In the genomic region with DNA sequence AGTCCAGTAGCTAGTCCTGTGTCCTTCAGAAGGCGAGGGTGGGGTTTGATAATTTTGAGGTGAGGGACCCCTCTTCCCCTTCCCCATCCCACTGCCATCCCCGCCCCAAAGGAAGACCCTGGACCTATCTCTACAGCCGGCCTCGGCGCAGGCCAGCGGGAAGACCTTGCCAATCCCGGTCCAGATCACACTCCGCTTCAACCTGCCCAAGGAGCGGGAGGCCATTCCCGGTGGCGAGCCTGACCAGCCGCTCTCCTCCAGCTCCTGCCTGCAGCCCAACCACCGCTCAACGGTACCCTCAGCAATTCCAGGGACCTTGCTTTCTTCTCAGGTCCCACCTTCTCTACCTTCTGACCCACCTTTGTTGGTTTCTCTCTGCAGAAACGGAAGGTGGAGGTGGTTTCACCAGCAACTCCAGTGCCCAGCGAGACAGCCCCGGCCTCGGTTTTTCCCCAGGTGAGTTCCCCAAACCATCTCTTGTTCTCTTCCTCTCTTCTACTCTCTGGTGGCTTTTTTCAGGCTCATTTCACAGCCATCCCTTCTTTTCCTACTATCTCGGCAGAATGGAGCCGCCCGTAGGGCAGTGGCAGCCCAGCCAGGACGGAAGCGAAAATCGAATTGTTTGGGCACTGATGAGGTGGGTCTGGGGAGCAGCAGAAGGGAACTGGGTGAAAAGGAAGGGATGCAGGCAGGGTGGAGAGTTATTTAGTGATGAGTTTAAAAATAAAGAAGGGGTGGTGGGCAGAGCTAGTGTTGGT, we compare ENCODE assay signal across 9 cellular contexts. TPM values are rescaled to one million over a fixed set of nuclear protein-coding genes. Genes with fewer than 3 reads are reported as not detected.
DNase-seq lines count a peak whose midpoint lies in the region; ATAC-seq and TF ChIP-seq lines count a peak whose summit lies in the region.
"Had no signal": no experiment of that assay in that cellular context is flagged by ENCODE, and none has a peak within 500 bp of the region (broad histone marks: within the 10 kb centered on the region; RNA-seq: fewer than 3 reads in every experiment).

No MANE protein-coding gene starts in this region.

- no peaks in the 10 kb centered on the region for H3K27me3 ChIP-seq in hepatocyte
- H3K27me3 ChIP-seq: pancreas had no signal

- H3K9me3 ChIP-seq in hepatocyte (ENCODE audit: low read depth), result no peaks in the 10 kb centered on the region
- H3K9me3 ChIP-seq: pancreas had no signal

- peaks cover 48% of the 10 kb centered on the region for H3K4me1 Mint-ChIP-seq in activated T-cell treated with anti-CD3 and anti-CD28 coated beads, Interleukin-2, amount 50 U/mL, for 24 hours (ENCODE audit: low read depth)
- peaks cover 40% of the 10 kb centered on the region for H3K4me1 Mint-ChIP-seq in activated CD8-positive, alpha-beta T cell treated with anti-CD3 and anti-CD28 coated beads, Interleukin-2, amount 10 ng/mL, durations not matched to agents 7 days and 5 days (ENCODE audit: low read depth)
- H3K4me1 Mint-ChIP-seq in stimulated activated naive CD8-positive, alpha-beta T cell treated with anti-CD3 and anti-CD28 coated beads, Interleukin-15, amount 100 ng/mL, for 72 hours, result peaks cover 66% of the 10 kb centered on the region

- H2AFZ ChIP-seq in hepatocyte, result no peak overlapping the region

- ATAC-seq in activated CD8-positive, alpha-beta T cell treated with anti-CD3 and anti-CD28 coated beads, Interleukin-2, amount 10 ng/mL, durations not matched to agents 7 days and 5 days, result no peak
- ATAC-seq in stimulated activated naive CD8-positive, alpha-beta T cell treated with anti-CD3 and anti-CD28 coated beads, Interleukin-15, amount 100 ng/mL, for 72 hours, result no peak

- H3K36me3 ChIP-seq in hepatocyte (replicated peaks; ENCODE audit: insufficient read depth, low read depth), result no peaks in the 10 kb centered on the region

- WGBS in hepatocyte (ENCODE audit: low lambda C conversion rate, missing lambda C conversion rate), result 97% methylated on average over 24 of the region's 24 CpGs

- peak overlapping the region; percentile 87 for H3K4me3 Mint-ChIP-seq in activated T-cell treated with anti-CD3 and anti-CD28 coated beads, Interleukin-2, amount 50 U/mL, for 24 hours
- peak overlapping the region; percentile 85 for H3K4me3 Mint-ChIP-seq in activated CD8-positive, alpha-beta T cell treated with anti-CD3 and anti-CD28 coated beads, Interleukin-2, amount 10 ng/mL, durations not matched to agents 7 days and 5 days
- peak overlapping the region; percentile 92 to 94 for H3K4me3 Mint-ChIP-seq in stimulated activated naive CD8-positive, alpha-beta T cell treated with anti-CD3 and anti-CD28 coated beads, Interleukin-15, amount 100 ng/mL, for 72 hours

- peak overlapping the region; percentile 67 for H3K4me3 ChIP-seq in hepatocyte

- peaks cover 64% of the 10 kb centered on the region for H3K36me3 Mint-ChIP-seq in activated T-cell treated with anti-CD3 and anti-CD28 coated beads, Interleukin-2, amount 50 U/mL, for 24 hours (ENCODE audit: low read depth)
- peaks cover 45% of the 10 kb centered on the region for H3K36me3 Mint-ChIP-seq in activated CD8-positive, alpha-beta T cell treated with anti-CD3 and anti-CD28 coated beads, Interleukin-2, amount 10 ng/mL, durations not matched to agents 7 days and 5 days (ENCODE audit: low read depth)

- peak overlapping the region; percentile 100 for H3K27ac Mint-ChIP-seq in activated T-cell treated with anti-CD3 and anti-CD28 coated beads, Interleukin-2, amount 50 U/mL, for 24 hours
- H3K27ac Mint-ChIP-seq in activated CD8-positive, alpha-beta T cell treated with anti-CD3 and anti-CD28 coated beads, Interleukin-2, amount 10 ng/mL, durations not matched to agents 7 days and 5 days, result peak overlapping the region; percentile 99
- peak overlapping the region; percentile 76 to 81 for H3K27ac Mint-ChIP-seq in stimulated activated naive CD8-positive, alpha-beta T cell treated with anti-CD3 and anti-CD28 coated beads, Interleukin-15, amount 100 ng/mL, for 72 hours

- no peak for TF ChIP-seq CTCF in hepatocyte (IDR thresholded peaks at IDR 0.05; ENCODE audit: poor library complexity)

- no peaks in the 10 kb centered on the region for H4K20me1 ChIP-seq in hepatocyte (ENCODE audit: insufficient read depth, poor library complexity, severe bottlenecking)

- H3K9me2 ChIP-seq in hepatocyte (replicated peaks; ENCODE audit: insufficient read depth), result no peaks in the 10 kb centered on the region

- no peak overlapping the region for H3K27ac ChIP-seq in hepatocyte

- CTCF ChIA-PET in activated CD8-positive, alpha-beta T cell treated with anti-CD3 and anti-CD28 coated beads, Interleukin-2, amount 10 ng/mL, durations not matched to agents 7 days and 5 days (lab: Charles Lee), result interaction anchor here (2.6 to 4.4 kb wide), 4 partner anchors 57 to 171 kb away, joined by 30 to 47 read pairs (median 33); a partner anchor contains a TSS

- DNase-seq in activated T-cell treated with anti-CD3 and anti-CD28 coated beads, Interleukin-2, amount 50 U/mL, for 24 hours, result no peak
- DNase-seq in activated T-cell treated with anti-CD3 and anti-CD28 coated beads for 4 hours (no peak), hepatocyte (ENCODE audit: low spot score) (no peak), foreskin melanocyte (no peak), cortex of kidney (lab: John Stamatoyannopoulos, UW) (no peak)
- no peak for DNase-seq in activated CD8-positive, alpha-beta T cell treated with anti-CD3 and anti-CD28 coated beads, Interleukin-2, amount 10 ng/mL, durations not matched to agents 7 days and 5 days
- DNase-seq in stimulated activated naive CD8-positive, alpha-beta T cell treated with anti-CD3 and anti-CD28 coated beads, Interleukin-15, amount 100 ng/mL, for 72 hours, result peak in 1 of 2 donors; percentile 10
- DNase-seq in stimulated activated CD4-positive, alpha-beta T cell treated with anti-CD3 and anti-CD28 coated beads, Interleukin-12 subunit alpha, Interleukin-12 subunit beta, amount 100 ng/mL, for 4 hours, result no peak

- H3K27me3 Mint-ChIP-seq in activated T-cell treated with anti-CD3 and anti-CD28 coated beads, Interleukin-2, amount 50 U/mL, for 24 hours, result no peaks in the 10 kb centered on the region
- no peaks in the 10 kb centered on the region for H3K27me3 Mint-ChIP-seq in activated CD8-positive, alpha-beta T cell treated with anti-CD3 and anti-CD28 coated beads, Interleukin-2, amount 10 ng/mL, durations not matched to agents 7 days and 5 days (ENCODE audit: low read depth)
- H3K27me3 Mint-ChIP-seq in stimulated activated naive CD8-positive, alpha-beta T cell treated with anti-CD3 and anti-CD28 coated beads, Interleukin-15, amount 100 ng/mL, for 72 hours, result no peaks in the 10 kb centered on the region

- H3K4me1 ChIP-seq in hepatocyte (ENCODE audit: insufficient read depth), result no peaks in the 10 kb centered on the region

- no peaks in the 10 kb centered on the region for H3K9me3 Mint-ChIP-seq in activated T-cell treated with anti-CD3 and anti-CD28 coated beads, Interleukin-2, amount 50 U/mL, for 24 hours
- no peaks in the 10 kb centered on the region for H3K9me3 Mint-ChIP-seq in activated CD8-positive, alpha-beta T cell treated with anti-CD3 and anti-CD28 coated beads, Interleukin-2, amount 10 ng/mL, durations not matched to agents 7 days and 5 days (ENCODE audit: insufficient read depth)
- H3K9me3 Mint-ChIP-seq in stimulated activated naive CD8-positive, alpha-beta T cell treated with anti-CD3 and anti-CD28 coated beads, Interleukin-15, amount 100 ng/mL, for 72 hours, result no peaks in the 10 kb centered on the region

- peaks cover 29% of the 10 kb centered on the region for H3K79me2 ChIP-seq in hepatocyte

- POLR2A ChIA-PET in activated CD8-positive, alpha-beta T cell treated with anti-CD3 and anti-CD28 coated beads, Interleukin-2, amount 10 ng/mL, durations not matched to agents 7 days and 5 days (lab: Charles Lee), result interaction anchor here (1.0 to 2.0 kb wide), 2 partner anchors 103 to 144 kb away, joined by 3 to 7 read pairs; no protein-coding TSS in a partner anchor

- H3K4me2 ChIP-seq in hepatocyte, result peak overlapping the region; percentile 77

RNA-seq across cellular contexts. Expression of a gene that starts 1.3 kb away (rescaled TPM):
- total RNA-seq in activated CD8-positive, alpha-beta T cell treated with anti-CD3 and anti-CD28 coated beads, Interleukin-2, amount 10 ng/mL, durations not matched to agents 7 days and 5 days, result 10 to 100 TPM; 63.2 to 68.7 TPM
- total RNA-seq in hepatocyte, result 36.1 and 41.7 TPM in 2 replicates
- 53.1 and 77.2 TPM in 2 replicates for polyA plus RNA-seq in hepatocyte

RNA-seq across cellular contexts. Expression of a gene that starts 7.2 kb away (rescaled TPM):
- total RNA-seq in activated CD8-positive, alpha-beta T cell treated with anti-CD3 and anti-CD28 coated beads, Interleukin-2, amount 10 ng/mL, durations not matched to agents 7 days and 5 days, result 10 to 100 TPM; 88.0 to 92.3 TPM
- total RNA-seq in hepatocyte, result 26.4 and 44.4 TPM in 2 replicates
- polyA plus RNA-seq in hepatocyte, result 68.6 and 78.7 TPM in 2 replicates

RNA-seq across cellular contexts. Expression of a gene that starts 50.7 kb away (rescaled TPM):
- 10 to 100 TPM; 72.5 to 82.4 TPM for total RNA-seq in activated CD8-positive, alpha-beta T cell treated with anti-CD3 and anti-CD28 coated beads, Interleukin-2, amount 10 ng/mL, durations not matched to agents 7 days and 5 days
- 28.1 and 32.7 TPM in 2 replicates for total RNA-seq in hepatocyte
- 64.6 and 68.7 TPM in 2 replicates for polyA plus RNA-seq in hepatocyte
